In the genomic region with DNA sequence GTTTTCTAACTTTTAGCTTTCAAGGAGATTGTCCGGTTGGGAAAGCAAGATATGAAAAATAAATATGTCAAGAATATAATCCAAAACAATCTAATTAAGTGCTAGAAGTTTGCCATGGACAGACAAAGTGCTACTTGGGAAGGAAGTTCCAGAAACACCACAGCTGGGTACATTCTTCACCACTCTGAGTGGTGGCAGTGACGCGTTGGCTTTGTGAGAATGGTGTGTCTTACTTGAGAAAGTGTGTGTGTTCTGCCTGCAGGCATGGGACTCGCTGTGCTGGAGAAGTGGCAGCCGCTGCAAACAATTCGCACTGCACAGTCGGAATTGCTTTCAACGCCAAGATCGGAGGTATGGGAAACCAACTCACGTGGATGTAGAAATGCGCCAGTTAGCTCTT, we compare ENCODE assay signal across 2 cellular contexts.
TF ChIP-seq lines count a peak whose summit lies in the region.

No MANE protein-coding gene starts in this region.

TF ChIP-seq in IMR-90, 13 proteins besides CTCF, POLR2A, EP300 and RAD21:
- TF ChIP-seq FOS (IDR thresholded peaks at IDR 0.05; ENCODE audit: low read depth, low read length) (no peak), RFX5 (IDR thresholded peaks at IDR 0.05; ENCODE audit: low read depth, low read length) (no peak), SMC3 (IDR thresholded peaks at IDR 0.05; ENCODE audit: low read depth, low read length) (no peak), MAFK (IDR thresholded peaks at IDR 0.05; ENCODE audit: low read depth, low read length) (no peak), BHLHE40 (IDR thresholded peaks at IDR 0.05; ENCODE audit: low read depth, low read length) (no peak), NFE2L2 (IDR thresholded peaks at IDR 0.05; ENCODE audit: low read depth, low read length) (no peak), CEBPB (IDR thresholded peaks at IDR 0.05; ENCODE audit: low read depth, low read length) (no peak), RCOR1 (IDR thresholded peaks at IDR 0.05; ENCODE audit: insufficient replicate concordance, low read length) (no peak), MAZ (IDR thresholded peaks at IDR 0.05; ENCODE audit: borderline replicate concordance, low read depth, low read length) (no peak), CHD1 (IDR thresholded peaks at IDR 0.05; ENCODE audit: low read depth, low read length) (no peak)
- TF ChIP-seq, protein P1, sequence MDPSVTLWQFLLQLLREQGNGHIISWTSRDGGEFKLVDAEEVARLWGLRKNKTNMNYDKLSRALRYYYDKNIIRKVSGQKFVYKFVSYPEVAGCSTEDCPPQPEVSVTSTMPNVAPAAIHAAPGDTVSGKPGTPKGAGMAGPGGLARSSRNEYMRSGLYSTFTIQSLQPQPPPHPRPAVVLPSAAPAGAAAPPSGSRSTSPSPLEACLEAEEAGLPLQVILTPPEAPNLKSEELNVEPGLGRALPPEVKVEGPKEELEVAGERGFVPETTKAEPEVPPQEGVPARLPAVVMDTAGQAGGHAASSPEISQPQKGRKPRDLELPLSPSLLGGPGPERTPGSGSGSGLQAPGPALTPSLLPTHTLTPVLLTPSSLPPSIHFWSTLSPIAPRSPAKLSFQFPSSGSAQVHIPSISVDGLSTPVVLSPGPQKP (IDR thresholded peaks at IDR 0.05; ENCODE audit: borderline replicate concordance, low read depth, low read length) = no peak

TF ChIP-seq in H1, 55 proteins besides CTCF, POLR2A, EP300 and RAD21:
- TF ChIP-seq NANOG (IDR thresholded peaks at IDR 0.05; ENCODE audit: insufficient read depth, low read depth, low read length, poor library complexity, severe bottlenecking) = no peak
- TF ChIP-seq, protein P2, sequence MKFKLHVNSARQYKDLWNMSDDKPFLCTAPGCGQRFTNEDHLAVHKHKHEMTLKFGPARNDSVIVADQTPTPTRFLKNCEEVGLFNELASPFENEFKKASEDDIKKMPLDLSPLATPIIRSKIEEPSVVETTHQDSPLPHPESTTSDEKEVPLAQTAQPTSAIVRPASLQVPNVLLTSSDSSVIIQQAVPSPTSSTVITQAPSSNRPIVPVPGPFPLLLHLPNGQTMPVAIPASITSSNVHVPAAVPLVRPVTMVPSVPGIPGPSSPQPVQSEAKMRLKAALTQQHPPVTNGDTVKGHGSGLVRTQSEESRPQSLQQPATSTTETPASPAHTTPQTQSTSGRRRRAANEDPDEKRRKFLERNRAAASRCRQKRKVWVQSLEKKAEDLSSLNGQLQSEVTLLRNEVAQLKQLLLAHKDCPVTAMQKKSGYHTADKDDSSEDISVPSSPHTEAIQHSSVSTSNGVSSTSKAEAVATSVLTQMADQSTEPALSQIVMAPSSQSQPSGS (IDR thresholded peaks at IDR 0.05; ENCODE audit: low read length) = no peak
- no peak for TF ChIP-seq KDM4A (IDR thresholded peaks at IDR 0.05; ENCODE audit: low read depth, low read length, severe bottlenecking)
- TF ChIP-seq RFX5 (IDR thresholded peaks at IDR 0.05; ENCODE audit: borderline replicate concordance, low read depth, low read length) = no peak
- TF ChIP-seq TAF1 (IDR thresholded peaks at IDR 0.05; ENCODE audit: low read depth, low read length) = no peak
- TF ChIP-seq HDAC6 (IDR thresholded peaks at IDR 0.05; ENCODE audit: low read depth, low read length) = no peak
- no peak for TF ChIP-seq PHF8 (conservative IDR thresholded peaks at IDR 0.05; ENCODE audit: low read depth, low read length)
- TF ChIP-seq TEAD4 (IDR thresholded peaks at IDR 0.05; ENCODE audit: low read depth, low read length) = no peak
- TF ChIP-seq SAP30 (IDR thresholded peaks at IDR 0.05; ENCODE audit: insufficient read depth, insufficient replicate concordance, low read length) = no peak
- TF ChIP-seq SRF (IDR thresholded peaks at IDR 0.05; ENCODE audit: low read depth, low read length) = no peak
- TF ChIP-seq TBP (IDR thresholded peaks at IDR 0.05; ENCODE audit: low read depth, low read length) = no peak
- no peak for TF ChIP-seq JUND (IDR thresholded peaks at IDR 0.05; ENCODE audit: low read length)
- TF ChIP-seq RNF2 (IDR thresholded peaks at IDR 0.05; ENCODE audit: borderline replicate concordance, low read depth, low read length, missing control alignments, poor library complexity, severe bottlenecking) = no peak
- TF ChIP-seq KDM5A (IDR thresholded peaks at IDR 0.05; ENCODE audit: low read length) = no peak
- no peak for TF ChIP-seq BACH1 (IDR thresholded peaks at IDR 0.05; ENCODE audit: low read length)
